ENCODE assay signal across 1 cellular context in genomic region chr5:58582411-58583393, GRCh38.
TF ChIP-seq lines count a peak whose summit lies in the region.

RAB3C (plus strand) TSS chr5:58583075; CDS start chr5:58583209, 134 bp downstream.

TF ChIP-seq in HepG2, 621 proteins besides CTCF, POLR2A, EP300 and RAD21 (continued from another document and continues in another):
- TF ChIP-seq UBTF (CRISPR knock-in tag; IDR thresholded peaks at IDR 0.05) (peak; percentile 61), ZNF124 (CRISPR knock-in tag; IDR thresholded peaks at IDR 0.05) (0 out of 2 replicates have a peak, but pooled peaks have one; percentile 66), KLF6 (CRISPR knock-in tag; IDR thresholded peaks at IDR 0.05) (peak; percentile 72; the same call in 1 of the 2 replicates), RXRA (CRISPR knock-in tag; IDR thresholded peaks at IDR 0.05) (peak; percentile 26; the same call in 1 of the 2 replicates), ZNF496 (CRISPR knock-in tag; IDR thresholded peaks at IDR 0.05; ENCODE audit: insufficient replicate concordance) (no peak), ZGPAT (CRISPR knock-in tag; IDR thresholded peaks at IDR 0.05) (peak; percentile 56; the same call in 1 of the 2 replicates), ZNF761 (CRISPR knock-in tag; conservative IDR thresholded peaks at IDR 0.05) (peak; percentile 58; the same call in 1 of the 2 replicates), ZNF335 (CRISPR knock-in tag; IDR thresholded peaks at IDR 0.05) (no peak), ZNF138 (CRISPR knock-in tag; IDR thresholded peaks at IDR 0.05; ENCODE audit: low read depth) (no peak), ZNF12 (CRISPR knock-in tag; IDR thresholded peaks at IDR 0.05) (0 out of 2 replicates have a peak, but pooled peaks have one; percentile 29), ZNF597 (CRISPR knock-in tag; IDR thresholded peaks at IDR 0.05) (0 out of 2 replicates have a peak, but pooled peaks have one; percentile 32), ZNF331 (CRISPR knock-in tag; IDR thresholded peaks at IDR 0.05) (peak; percentile 26; the same call in 1 of the 2 replicates), HNRNPUL1 (IDR thresholded peaks at IDR 0.05; ENCODE audit: low read depth, low read length) (no peak), CREB1 (IDR thresholded peaks at IDR 0.05) (peak; percentile 72), CREB1 (CRISPR knock-in tag; IDR thresholded peaks at IDR 0.05) (peak; percentile 92), ATF5 (CRISPR knock-in tag; IDR thresholded peaks at IDR 0.05; ENCODE audit: low read depth) (0 out of 2 replicates have a peak, but pooled peaks have one; percentile 18), ZNF136 (CRISPR knock-in tag; IDR thresholded peaks at IDR 0.05; ENCODE audit: low read depth) (0 out of 2 replicates have a peak, but pooled peaks have one; percentile 49), ZNF574 (CRISPR knock-in tag; IDR thresholded peaks at IDR 0.05) (peak; percentile 81), MXI1 (IDR thresholded peaks at IDR 0.05; ENCODE audit: borderline replicate concordance, low read depth, low read length) (0 out of 3 replicates have a peak, but pooled peaks have one; percentile 51), SKIL (CRISPR knock-in tag; IDR thresholded peaks at IDR 0.05; ENCODE audit: borderline replicate concordance) (no peak), ZBTB44 (CRISPR knock-in tag; IDR thresholded peaks at IDR 0.05) (0 out of 2 replicates have a peak, but pooled peaks have one; percentile 33), HNF1A (IDR thresholded peaks at IDR 0.05; ENCODE audit: low read depth) (no peak), HNF1A (CRISPR knock-in tag; IDR thresholded peaks at IDR 0.05; ENCODE audit: borderline replicate concordance) (no peak; the same call in 1 of the 2 replicates), ZNF280D (CRISPR knock-in tag; IDR thresholded peaks at IDR 0.05) (0 out of 2 replicates have a peak, but pooled peaks have one; percentile 26), PAXIP1 (CRISPR knock-in tag; conservative IDR thresholded peaks at IDR 0.05) (no peak), ZNF724P (CRISPR knock-in tag; IDR thresholded peaks at IDR 0.05; ENCODE audit: borderline replicate concordance) (peak; percentile 76; the same call in 1 of the 2 replicates), ZNF772 (CRISPR knock-in tag; IDR thresholded peaks at IDR 0.05) (no peak), GATA4 (IDR thresholded peaks at IDR 0.05; ENCODE audit: borderline replicate concordance, low read depth) (no peak)
